Comparison of ENCODE assay signal across 8 cellular contexts in the genomic region with DNA sequence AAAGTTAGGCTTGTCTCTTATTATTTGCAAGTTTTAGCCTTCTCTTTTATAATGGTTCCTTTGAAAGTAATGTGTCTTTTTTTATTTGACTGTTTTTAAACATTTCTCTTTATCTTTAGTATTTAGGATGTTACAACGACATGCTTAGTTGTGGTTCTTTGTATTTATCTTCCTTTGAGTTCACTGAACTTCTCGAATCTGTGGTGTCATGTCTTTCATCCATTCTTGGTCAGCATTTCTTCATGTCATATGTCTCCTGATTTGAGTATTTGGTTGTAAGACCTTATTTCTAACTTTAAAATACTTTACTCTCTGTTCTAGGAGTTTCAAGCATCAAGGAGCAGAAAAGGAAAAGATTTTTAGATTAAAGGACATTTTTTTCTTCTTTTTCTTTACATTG. TPM values are rescaled to one million over a fixed set of nuclear protein-coding genes. Genes with fewer than 3 reads are reported as not detected.
"Had no signal": no experiment of that assay in that cellular context is flagged by ENCODE, and none has a peak within 500 bp of the region (broad histone marks: within the 10 kb centered on the region; RNA-seq: fewer than 3 reads in every experiment).

No MANE protein-coding gene starts in this region.

- H3K27ac ChIP-seq: HL-60, KMS-11 had no signal

- DNase-seq: IMR-90, KBM-7, KG1 had no signal

- H3K4me3 ChIP-seq: K562 had no signal

- ATAC-seq: HepG2, K562 had no signal

RNA-seq across cellular contexts. Expression of gene BARX2, which starts 15.9 kb away (rescaled TPM):
- total RNA-seq: HepG2, HT1080, IMR-90, K562 had no signal
